8 cellular contexts compared by ENCODE assay signal in the genomic region with DNA sequence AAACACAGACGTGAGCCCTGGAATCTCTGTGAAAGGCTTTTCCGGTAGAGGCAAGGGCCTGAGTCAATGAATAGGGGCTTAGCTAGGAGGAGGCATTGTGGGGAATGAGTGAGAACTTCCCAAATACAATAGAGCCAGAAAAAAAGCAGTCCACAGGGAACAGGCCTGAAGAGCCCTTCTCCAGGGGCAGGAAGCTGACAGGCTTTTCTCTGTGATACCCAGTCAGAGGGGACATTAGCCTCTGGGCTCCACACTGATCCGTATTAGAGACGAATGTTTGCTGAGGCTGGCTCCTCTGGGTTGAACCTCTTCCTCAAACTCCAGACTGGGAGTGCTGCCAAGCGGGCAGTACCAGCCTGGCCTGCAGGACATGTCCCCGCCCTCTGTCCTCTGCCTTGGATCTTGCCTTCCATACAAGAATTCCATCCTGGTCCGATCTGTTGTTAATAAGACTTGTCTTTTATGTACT. TPM values are rescaled to one million over a fixed set of nuclear protein-coding genes. Genes with fewer than 3 reads are reported as not detected.
DNase-seq lines count a peak whose midpoint lies in the region; ATAC-seq and TF ChIP-seq lines count a peak whose summit lies in the region.

No MANE protein-coding gene starts in this region.

- H3K4me3 ChIP-seq in AG10803 (ENCODE audit: low read length) = no peak overlapping the region
- H3K4me3 ChIP-seq in upper lobe of right lung = no peak overlapping the region

- H3K9me3 ChIP-seq in upper lobe of right lung = no peaks in the 10 kb centered on the region

- H3K27me3 ChIP-seq in upper lobe of right lung = no peaks in the 10 kb centered on the region

- peaks cover 35% of the 10 kb centered on the region for H3K4me1 ChIP-seq in upper lobe of right lung

- no peaks in the 10 kb centered on the region for H3K36me3 Mint-ChIP-seq in mesothelial cell of epicardium

- H3K4me3 Mint-ChIP-seq in mesothelial cell of epicardium = no peak overlapping the region

- ATAC-seq in upper lobe of right lung (peak; percentile 36), HG02678 (IDR thresholded peaks at IDR 0.05; ENCODE audit: unreplicated experiment) (no peak)

- no peaks in the 10 kb centered on the region for H3K27me3 Mint-ChIP-seq in mesothelial cell of epicardium (ENCODE audit: low read depth)

- TF ChIP-seq CTCF in AG10803 (conservative IDR thresholded peaks at IDR 0.05; ENCODE audit: low read length) (no peak), mesothelial cell of epicardium (IDR thresholded peaks at IDR 0.05; ENCODE audit: unreplicated experiment) (no peak), upper lobe of right lung (IDR thresholded peaks at IDR 0.05) (no peak)

- H3K4me1 Mint-ChIP-seq in mesothelial cell of epicardium = peaks cover 32% of the 10 kb centered on the region

- H3K27ac ChIP-seq in cingulate gyrus (ENCODE audit: low read depth, low read length) (peak overlapping the region; percentile 99), upper lobe of right lung (peak overlapping the region; percentile 56)

- intact Hi-C loops in upper lobe of right lung (cut with DNase I) = no loop called here

- peak overlapping the region; percentile 11 for H3K27ac Mint-ChIP-seq in mesothelial cell of epicardium

- H3K9me3 Mint-ChIP-seq in mesothelial cell of epicardium = no peaks in the 10 kb centered on the region

- peak; percentile 29 for DNase-seq in AG10803 (ENCODE audit: low read depth)
- DNase-seq in NCI-H128 (lab: John Stamatoyannopoulos, UW; ENCODE audit: unreplicated experiment) = peak; percentile 35
- no peak for DNase-seq in mesothelial cell of epicardium (ENCODE audit: low spot score in 2 of 2, unreplicated experiment in 2 of 2)
- DNase-seq in upper lobe of right lung = peak; percentile 90
- DNase-seq in AML-193 (lab: John Stamatoyannopoulos, UW) = no peak
- DNase-seq in Kasumi-1 (lab: John Stamatoyannopoulos, UW) = no peak

- no peaks in the 10 kb centered on the region for H3K36me3 ChIP-seq in upper lobe of right lung

RNA-seq across cellular contexts. Expression of a gene that starts 2.3 kb away (rescaled TPM):
- total RNA-seq in mesothelial cell of epicardium (14.4 to 17.3 TPM (median 16.0 TPM) in 3 replicates), upper lobe of right lung (14.9 TPM)

RNA-seq across cellular contexts. Expression of a gene that starts 43.3 kb away (rescaled TPM):
- total RNA-seq in mesothelial cell of epicardium = 2.2 to 2.9 TPM (median 2.9 TPM) in 3 replicates
- total RNA-seq in upper lobe of right lung = not detected

Comparison
In these comparisons a context has a peak if more than half of its experiments do, and no peak if none do; other contexts are left out.
1. DNase-seq: peak in AG10803 (single experiment), NCI-H128 (single experiment) and upper lobe of right lung (single experiment); none in mesothelial cell of epicardium (0 of 2), AML-193 (0 of 2) and Kasumi-1 (0 of 2).